10 cellular contexts compared by ENCODE assay signal in genomic region chr2:85924522-85924921, GRCh38. TPM values are rescaled to one million over a fixed set of nuclear protein-coding genes. Genes with fewer than 3 reads are reported as not detected.
DNase-seq lines count a peak whose midpoint lies in the region; ATAC-seq and TF ChIP-seq lines count a peak whose summit lies in the region.
"Had no signal": no experiment of that assay in that cellular context is flagged by ENCODE, and none has a peak within 500 bp of the region (broad histone marks: within the 10 kb centered on the region; RNA-seq: fewer than 3 reads in every experiment).

No MANE protein-coding gene starts in this region.

- no peak overlapping the region for H3T11ph ChIP-seq in H9 (ENCODE audit: low read length)

- no peak overlapping the region for H2AK5ac ChIP-seq in H9 (ENCODE audit: insufficient read length, low read length)

- H3K9me3 Mint-ChIP-seq in activated T-cell treated with anti-CD3 and anti-CD28 coated beads, Interleukin-2, amount 50 U/mL, for 72 hours: no peaks in the 10 kb centered on the region
- H3K9me3 Mint-ChIP-seq in H9: no peaks in the 10 kb centered on the region

- ATAC-seq in GM18867 (IDR thresholded peaks at IDR 0.05; ENCODE audit: unreplicated experiment): no peak
- no peak for ATAC-seq in activated T-cell treated with anti-CD3 and anti-CD28 coated beads, Interleukin-2, amount 50 U/mL, for 72 hours (replicated peaks in 1 of 2)
- ATAC-seq in HG02610 (IDR thresholded peaks at IDR 0.05; ENCODE audit: unreplicated experiment): no peak
- ATAC-seq: stimulated activated naive CD8-positive, alpha-beta T cell treated with anti-CD3 and anti-CD28 coated beads, Interleukin-15, Interleukin-2, amounts not matched to agents 100 U/mL and 50 U/mL, for 24 hours had no signal

- DNase-seq in RPMI7951 (ENCODE audit: low read depth) (peak; percentile 98), fibroblast of mammary gland (ENCODE audit: low read depth) (peak; percentile 88), pons (ENCODE audit: low spot score) (peak; percentile 93), H9 (no peak)
- no peak for DNase-seq in activated T-cell treated with anti-CD3 and anti-CD28 coated beads, Interleukin-2, amount 50 U/mL, for 72 hours
- DNase-seq: stimulated activated naive CD8-positive, alpha-beta T cell treated with anti-CD3 and anti-CD28 coated beads, Interleukin-15, Interleukin-2, amounts not matched to agents 100 U/mL and 50 U/mL, for 24 hours had no signal

- peak overlapping the region; percentile 5; the same call in 1 of the 2 replicates for H3K27ac ChIP-seq in BLaER1
- H3K27ac ChIP-seq in H9 (ENCODE audit: insufficient read length, low read depth, low read length): no peak overlapping the region
- H3K27ac ChIP-seq: KMS-11 had no signal

- H3K79me1 ChIP-seq in H9 (ENCODE audit: insufficient read depth, low read depth, low read length, poor library complexity, severe bottlenecking): no peaks in the 10 kb centered on the region

- TF ChIP-seq CTCF in fibroblast of mammary gland (conservative IDR thresholded peaks at IDR 0.05; ENCODE audit: control insufficient read depth, insufficient read depth, low read depth, low read length) (no peak), H9 (conservative IDR thresholded peaks at IDR 0.05) (no peak)

- no peak overlapping the region for H3K4me3 Mint-ChIP-seq in activated T-cell treated with anti-CD3 and anti-CD28 coated beads, Interleukin-2, amount 50 U/mL, for 72 hours
- H3K4me3 Mint-ChIP-seq in H9: no peak overlapping the region

- H2BK5ac ChIP-seq in H9 (ENCODE audit: insufficient read length, low read length): no peak overlapping the region

- no peaks in the 10 kb centered on the region for H3K27me3 ChIP-seq in BLaER1
- no peaks in the 10 kb centered on the region for H3K27me3 ChIP-seq in H9 (ENCODE audit: insufficient read depth, low read length)

- no peak overlapping the region for H3K18ac ChIP-seq in H9 (ENCODE audit: insufficient read length, low read depth, low read length)

- H3K9ac ChIP-seq in BLaER1: no peak overlapping the region
- H3K9ac ChIP-seq in H9 (ENCODE audit: extremely low read depth, insufficient read length, low read length): no peak overlapping the region
- H3K9ac ChIP-seq: KMS-11 had no signal

- H3K36me3 Mint-ChIP-seq in activated T-cell treated with anti-CD3 and anti-CD28 coated beads, Interleukin-2, amount 50 U/mL, for 72 hours (ENCODE audit: insufficient read depth in 2 of 2): no peaks in the 10 kb centered on the region
- no peaks in the 10 kb centered on the region; a peak in 1 of 7 replicates for H3K36me3 Mint-ChIP-seq in H9 (ENCODE audit: insufficient read depth in 1 of 3, low read depth in 3 of 3)

- peaks cover 35% of the 10 kb centered on the region for H3K4me1 ChIP-seq in BLaER1
- no peaks in the 10 kb centered on the region for H3K4me1 ChIP-seq in H9 (ENCODE audit: insufficient read depth, low read length)

- H3K4me2 ChIP-seq in BLaER1: peak overlapping the region; percentile 62
- H3K4me2 ChIP-seq in H9 (ENCODE audit: insufficient read depth, insufficient read length, low read length): no peak overlapping the region
- H3K4me2 ChIP-seq: KMS-11 had no signal

- no peak overlapping the region for H3K4me3 ChIP-seq in BLaER1
- H3K4me3 ChIP-seq in fibroblast of mammary gland (ENCODE audit: control insufficient read depth, low read depth, low read length): no peak overlapping the region

- no peaks in the 10 kb centered on the region for H4K20me1 ChIP-seq in BLaER1
- H4K20me1 ChIP-seq in H9 (ENCODE audit: control insufficient read depth, insufficient read depth, insufficient read length): no peaks in the 10 kb centered on the region

- no peak overlapping the region for H4K8ac ChIP-seq in H9 (replicated peaks; ENCODE audit: insufficient read length, low read depth, low read length)

- H3K36me3 ChIP-seq in BLaER1: no peaks in the 10 kb centered on the region

- H2BK15ac ChIP-seq in H9 (ENCODE audit: low read depth, low read length): no peak overlapping the region

- no peaks in the 10 kb centered on the region for H3K23me2 ChIP-seq in H9 (ENCODE audit: insufficient read length, low read depth, low read length, poor library complexity, severe bottlenecking)

- WGBS in H9 (ENCODE audit: extremely low coverage, insufficient read length, low lambda C conversion rate): no CpG with 5 or more reads among the region's 4 CpGs

- H4K5ac ChIP-seq in H9 (ENCODE audit: insufficient read length, low read depth, low read length): no peak overlapping the region

- H2AFZ ChIP-seq in H9 (ENCODE audit: low read length): no peak overlapping the region

- H2BK12ac ChIP-seq in H9 (ENCODE audit: insufficient read length, low read depth, low read length): no peak overlapping the region

- H4K91ac ChIP-seq in H9 (ENCODE audit: insufficient read length, low read depth, low read length): no peak overlapping the region

- no peaks in the 10 kb centered on the region for H3K79me2 ChIP-seq in H9 (ENCODE audit: insufficient read depth, low read length)

- no peaks in the 10 kb centered on the region for H3K27me3 Mint-ChIP-seq in activated T-cell treated with anti-CD3 and anti-CD28 coated beads, Interleukin-2, amount 50 U/mL, for 72 hours (ENCODE audit: low read depth)
- peaks cover 2% of the 10 kb centered on the region for H3K27me3 Mint-ChIP-seq in H9 (ENCODE audit: low read depth)

- no peak overlapping the region for H3K56ac ChIP-seq in H9 (ENCODE audit: insufficient read length, low read depth, low read length)

- H3K23ac ChIP-seq in H9 (ENCODE audit: insufficient read length, low read depth, low read length): no peak overlapping the region

- no peak overlapping the region for H3K4ac ChIP-seq in H9 (ENCODE audit: low read depth, low read length)

- H2BK20ac ChIP-seq in H9 (ENCODE audit: low read depth, low read length, poor library complexity, severe bottlenecking): no peak overlapping the region

- H3K27ac Mint-ChIP-seq in activated T-cell treated with anti-CD3 and anti-CD28 coated beads, Interleukin-2, amount 50 U/mL, for 72 hours: no peak overlapping the region
- H3K27ac Mint-ChIP-seq in H9: no peak overlapping the region

- H2BK120ac ChIP-seq in H9 (ENCODE audit: low read depth, low read length, poor library complexity, severe bottlenecking): no peak overlapping the region

- H3K9me3 ChIP-seq in BLaER1: no peaks in the 10 kb centered on the region
- H3K9me3 ChIP-seq in H9 (ENCODE audit: control insufficient read depth, low read depth, low read length): no peaks in the 10 kb centered on the region

- H3K4me1 Mint-ChIP-seq in activated T-cell treated with anti-CD3 and anti-CD28 coated beads, Interleukin-2, amount 50 U/mL, for 72 hours (ENCODE audit: low read depth): peaks cover 12% of the 10 kb centered on the region
- H3K4me1 Mint-ChIP-seq in H9: peaks cover 5% of the 10 kb centered on the region in 2 experiments; a peak in 2 of 4 replicates

- no peak overlapping the region for H3K14ac ChIP-seq in H9 (ENCODE audit: insufficient read depth, low read length)

RNA-seq across cellular contexts. Expression of gene ST3GAL5, which starts 35.7 kb away (rescaled TPM):
- 83.2 and 98.5 TPM in 2 replicates for total RNA-seq in RPMI7951 (2014; rRNA removed; shearing (Covaris generic))
- 10 to 100 TPM; 10.4 to 11.3 TPM for total RNA-seq in activated T-cell treated with anti-CD3 and anti-CD28 coated beads, Interleukin-2, amount 50 U/mL, for 72 hours
- total RNA-seq in H9 (2021): 3.3 and 3.9 TPM in 2 replicates

Comparison
In these comparisons a context has a peak if more than half of its experiments do, and no peak if none do; other contexts are left out.
1. DNase-seq: peak in RPMI7951 (single experiment), fibroblast of mammary gland (single experiment) and pons (single experiment); none in activated T-cell treated with anti-CD3 and anti-CD28 coated beads, Interleukin-2, amount 50 U/mL, for 72 hours (0 of 2) and H9 (single experiment).